In genomic region chr16:86046901-86047300, GRCh38 we compare ENCODE assay signal across 23 cellular contexts.
A peak's percentile ranks its signal among the peaks of the same experiment; 100 is the strongest.
DNase-seq lines count a peak whose midpoint lies in the region; ATAC-seq, FAIRE-seq and TF ChIP-seq lines count a peak whose summit lies in the region.
"Had no signal": no experiment of that assay in that cellular context is flagged by ENCODE, and none has a peak within 500 bp of the region (broad histone marks: within the 10 kb centered on the region; RNA-seq: fewer than 3 reads in every experiment).

No MANE protein-coding gene starts in this region.

- H3K27ac ChIP-seq in HUES6 (ENCODE audit: low read depth, low read length) (no peak overlapping the region), endodermal cell (ENCODE audit: low read depth, low read length) (no peak overlapping the region), upper lobe of right lung (no peak overlapping the region)
- H3K27ac ChIP-seq: KMS-11 had no signal

- DNase-seq in endodermal cell (peak; percentile 60), nephron progenitor cell (no peak), upper lobe of right lung (peak; percentile 43), GM12891 (ENCODE audit: insufficient read length, low spot score) (no peak)
- no peak for DNase-seq in stimulated activated CD4-positive, alpha-beta T cell treated with anti-CD3 and anti-CD28 coated beads, Interleukin-1b, Interleukin-23, amount 100 ng/mL, for 48 hours
- no peak for DNase-seq in activated T-cell treated with anti-CD3 and anti-CD28 coated beads, Interleukin-2, amount 50 U/mL, for 72 hours
- DNase-seq: BE2C; COR-L47; DMS 273 treated with DMSO at 0.1 percent for 48 hours; DMS79 treated with DMSO at 0.1 percent for 48 hours; H9; NCI-H1092 treated with DMSO at 0.1 percent for 48 hours; NCI-H1436 treated with DMSO at 0.1 percent for 48 hours; NCI-H1930; NCI-H345; NCI-H524; NCI-H774; NK-92 treated with Interleukin-12 subunit alpha and Interleukin-12 subunit beta, amount 100 ng/mL, for 24 hours; Right ventricle myocardium superior had no signal

- H3K4me1 Mint-ChIP-seq in endodermal cell (peaks cover 21% of the 10 kb centered on the region), nephron progenitor cell (peaks cover 87% of the 10 kb centered on the region)
- peaks cover 17% of the 10 kb centered on the region for H3K4me1 Mint-ChIP-seq in activated T-cell treated with anti-CD3 and anti-CD28 coated beads, Interleukin-2, amount 50 U/mL, for 72 hours (ENCODE audit: low read depth)

- WGBS in endodermal cell (ENCODE audit: insufficient coverage in 1 of 2, insufficient read length in 1 of 2), 2 experiments = 28 to 49% methylated on average over 3 to 6 of the region's 6 CpGs

- TF ChIP-seq POLR2A in GM12891 (IDR thresholded peaks at IDR 0.05; ENCODE audit: low read depth, low read length) = no peak

- H3K27me3 ChIP-seq in HUES6 (ENCODE audit: control insufficient read depth, insufficient read depth, low read length) = no peaks in the 10 kb centered on the region; the same call in 1 of the 2 replicates
- H3K27me3 ChIP-seq in endodermal cell (ENCODE audit: control insufficient read depth, insufficient read depth, low read length, poor library complexity, severe bottlenecking) = peaks cover 9% of the 10 kb centered on the region
- peaks cover 32% of the 10 kb centered on the region for H3K27me3 ChIP-seq in upper lobe of right lung
- H3K27me3 ChIP-seq: BE2C had no signal

- H3K4me3 ChIP-seq in HUES6 (ENCODE audit: low read depth, low read length) (no peak overlapping the region), endodermal cell (ENCODE audit: low read length) (no peak overlapping the region), upper lobe of right lung (no peak overlapping the region)

- no peak for TF ChIP-seq CTCF in endodermal cell (conservative IDR thresholded peaks at IDR 0.05)
- no peak for TF ChIP-seq CTCF in nephron progenitor cell (IDR thresholded peaks at IDR 0.05)
- TF ChIP-seq CTCF in upper lobe of right lung (IDR thresholded peaks at IDR 0.05) = no peak

- H3K9ac ChIP-seq in HUES6 (ENCODE audit: low read length) = peak overlapping the region; percentile 28
- H3K9ac ChIP-seq in endodermal cell (ENCODE audit: extremely low read depth, low read length, poor library complexity, severe bottlenecking) = no peak overlapping the region
- H3K9ac ChIP-seq: KMS-11 had no signal

- no peaks in the 10 kb centered on the region for H3K36me3 ChIP-seq in HUES6 (ENCODE audit: control insufficient read depth, insufficient read depth, low read length)
- H3K36me3 ChIP-seq in endodermal cell (ENCODE audit: control insufficient read depth, insufficient read depth, low read length) = no peaks in the 10 kb centered on the region
- no peaks in the 10 kb centered on the region for H3K36me3 ChIP-seq in upper lobe of right lung
- H3K36me3 ChIP-seq: BE2C had no signal

- H3K9me3 ChIP-seq in HUES6 (ENCODE audit: control insufficient read depth, insufficient read depth, low read depth, low read length) (no peaks in the 10 kb centered on the region), endodermal cell (ENCODE audit: control insufficient read depth, low read length) (no peaks in the 10 kb centered on the region), upper lobe of right lung (no peaks in the 10 kb centered on the region)
- H3K9me3 ChIP-seq: BE2C had no signal

- H3K9me3 Mint-ChIP-seq in endodermal cell = no peaks in the 10 kb centered on the region
- H3K9me3 Mint-ChIP-seq in nephron progenitor cell = no peaks in the 10 kb centered on the region
- H3K9me3 Mint-ChIP-seq in activated T-cell treated with anti-CD3 and anti-CD28 coated beads, Interleukin-2, amount 50 U/mL, for 72 hours = no peaks in the 10 kb centered on the region
- H3K9me3 Mint-ChIP-seq: CD4-positive, alpha-beta T cell had no signal

- FAIRE-seq in GM12891 (lab: Jason Lieb, UNC) = no peak
- FAIRE-seq: RCC 7860 had no signal

- H3K27ac Mint-ChIP-seq in endodermal cell (no peak overlapping the region), nephron progenitor cell (no peak overlapping the region)
- no peak overlapping the region for H3K27ac Mint-ChIP-seq in activated T-cell treated with anti-CD3 and anti-CD28 coated beads, Interleukin-2, amount 50 U/mL, for 72 hours
- H3K27ac Mint-ChIP-seq: CD4-positive, alpha-beta T cell; H9 had no signal

- H3K4me1 ChIP-seq in HUES6 (ENCODE audit: control insufficient read depth, insufficient read depth, low read length) = peaks cover 34% of the 10 kb centered on the region; the same call in 1 of the 2 replicates
- H3K4me1 ChIP-seq in endodermal cell (ENCODE audit: control insufficient read depth, insufficient read depth, low read length) = peaks cover 10% of the 10 kb centered on the region
- H3K4me1 ChIP-seq in upper lobe of right lung = no peaks in the 10 kb centered on the region

- H3K4me3 Mint-ChIP-seq in endodermal cell = no peak overlapping the region
- peak overlapping the region; percentile 63 for H3K4me3 Mint-ChIP-seq in nephron progenitor cell
- H3K4me3 Mint-ChIP-seq in activated T-cell treated with anti-CD3 and anti-CD28 coated beads, Interleukin-2, amount 50 U/mL, for 72 hours = no peak overlapping the region
- H3K4me3 Mint-ChIP-seq: CD4-positive, alpha-beta T cell; H9 had no signal

- H3K36me3 Mint-ChIP-seq in endodermal cell (ENCODE audit: low read depth) (no peaks in the 10 kb centered on the region), nephron progenitor cell (ENCODE audit: low read depth) (no peaks in the 10 kb centered on the region)
- H3K36me3 Mint-ChIP-seq in activated T-cell treated with anti-CD3 and anti-CD28 coated beads, Interleukin-2, amount 50 U/mL, for 72 hours (ENCODE audit: insufficient read depth in 2 of 2) = no peaks in the 10 kb centered on the region

- intact Hi-C loops in upper lobe of right lung (cut with DNase I) = no loop called here

- no peak for ATAC-seq in upper lobe of right lung
- no peak for ATAC-seq in activated T-cell treated with anti-CD3 and anti-CD28 coated beads, Interleukin-2, amount 50 U/mL, for 72 hours (replicated peaks in 1 of 2)

- peaks cover 8% of the 10 kb centered on the region for H3K27me3 Mint-ChIP-seq in endodermal cell (ENCODE audit: insufficient read depth)
- peaks cover 46% of the 10 kb centered on the region for H3K27me3 Mint-ChIP-seq in nephron progenitor cell (ENCODE audit: low read depth, poor library complexity)
- H3K27me3 Mint-ChIP-seq in activated T-cell treated with anti-CD3 and anti-CD28 coated beads, Interleukin-2, amount 50 U/mL, for 72 hours (ENCODE audit: low read depth) = peaks cover 42% of the 10 kb centered on the region

TF ChIP-seq in GM12891, 5 proteins besides CTCF, POLR2A, EP300 and RAD21:
- TF ChIP-seq POLR2AphosphoS5 (IDR thresholded peaks at IDR 0.05; ENCODE audit: low read depth, low read length) = no peak
- no peak for TF ChIP-seq POU2F2 (IDR thresholded peaks at IDR 0.05; ENCODE audit: low read depth, low read length)
- no peak for TF ChIP-seq PAX5 (IDR thresholded peaks at IDR 0.05; ENCODE audit: insufficient read depth, low read length, severe bottlenecking)
- TF ChIP-seq TAF1 (IDR thresholded peaks at IDR 0.05; ENCODE audit: low read depth, low read length) = no peak
- TF ChIP-seq SPI1 (IDR thresholded peaks at IDR 0.05; ENCODE audit: low read depth, low read length) = no peak

Comparison
In these comparisons a context has a peak if more than half of its experiments do, and no peak if none do; other contexts are left out.
1. DNase-seq: peak in endodermal cell (single experiment) and upper lobe of right lung (single experiment); none in nephron progenitor cell (single experiment), stimulated activated CD4-positive, alpha-beta T cell treated with anti-CD3 and anti-CD28 coated beads, Interleukin-1b, Interleukin-23, amount 100 ng/mL, for 48 hours (single experiment), activated T-cell treated with anti-CD3 and anti-CD28 coated beads, Interleukin-2, amount 50 U/mL, for 72 hours (0 of 2) and GM12891 (single experiment).